Comparison of ENCODE assay signal across 1 cellular context in genomic region chr14:104681689-104682074, GRCh38.
TF ChIP-seq lines count a peak whose summit lies in the region.

No MANE protein-coding gene starts in this region.

TF ChIP-seq in A549, 52 proteins besides CTCF, POLR2A, EP300 and RAD21 (continued from another document):
- peak; percentile 87 for TF ChIP-seq PBX3 (IDR thresholded peaks at IDR 0.05)
- TF ChIP-seq JUN (IDR thresholded peaks at IDR 0.05), result peak; percentile 22 to 67; a peak in 2 of 5 replicates
- no peak for TF ChIP-seq RNF2 (IDR thresholded peaks at IDR 0.05; ENCODE audit: borderline replicate concordance, low read depth)
- TF ChIP-seq MAZ (IDR thresholded peaks at IDR 0.05; ENCODE audit: borderline replicate concordance, low read depth, low read length), result no peak
